8 cellular contexts compared by ENCODE assay signal in genomic region chr20:49482621-49483017, GRCh38. TPM values are rescaled to one million over a fixed set of nuclear protein-coding genes. Genes with fewer than 3 reads are reported as not detected.
A peak's percentile ranks its signal among the peaks of the same experiment; 100 is the strongest.
DNase-seq lines count a peak whose midpoint lies in the region; ATAC-seq and TF ChIP-seq lines count a peak whose summit lies in the region.

Gene KCNB1, minus strand, starts transcription at chr20:49482668. Its CDS starts 188 bp downstream, at chr20:49482480.

- H3K9me3 ChIP-seq in endodermal cell (ENCODE audit: control insufficient read depth, low read length) (no peaks in the 10 kb centered on the region), mesenchymal stem cell (ENCODE audit: control insufficient read depth, low read length) (no peaks in the 10 kb centered on the region)

- H2BK120ac ChIP-seq in mesenchymal stem cell (ENCODE audit: low read depth, low read length) = no peak within 1 kb of the TSS

- no peaks in the 10 kb centered on the region for H3K79me1 ChIP-seq in mesenchymal stem cell (replicated peaks; ENCODE audit: low read length, poor library complexity, severe bottlenecking)

- H3K9me3 Mint-ChIP-seq in activated CD4-positive, alpha-beta memory T cell treated with anti-CD3 and anti-CD28 coated beads, Interleukin-2, amount 10 ng/mL, durations not matched to agents 7 days and 5 days = no peaks in the 10 kb centered on the region
- H3K9me3 Mint-ChIP-seq in endodermal cell = no peaks in the 10 kb centered on the region

- DNase-seq in DMS 273 (lab: John Stamatoyannopoulos, UW; ENCODE audit: unreplicated experiment) = peak; percentile 18
- DNase-seq in DMS 273 treated with DMSO at 0.1 percent for 48 hours (lab: John Stamatoyannopoulos, UW) = no peak
- peak; percentile 56 for DNase-seq in activated CD4-positive, alpha-beta memory T cell treated with anti-CD3 and anti-CD28 coated beads, Interleukin-2, amount 10 ng/mL, durations not matched to agents 7 days and 5 days
- DNase-seq in endodermal cell = peak; percentile 97
- peak; percentile 43 for DNase-seq in mesenchymal stem cell
- peak in 5 of 6 experiments; percentile 3 to 37 (median 8) for DNase-seq in stimulated activated naive CD4-positive, alpha-beta T cell (lab: John Stamatoyannopoulos, UW)
- DNase-seq in NCI-H774 (lab: John Stamatoyannopoulos, UW) = no peak

- POLR2A ChIA-PET in activated CD4-positive, alpha-beta memory T cell treated with anti-CD3 and anti-CD28 coated beads, Interleukin-2, amount 10 ng/mL, durations not matched to agents 7 days and 5 days (lab: Charles Lee) = no interaction called here

- H3K27me3 Mint-ChIP-seq in activated CD4-positive, alpha-beta memory T cell treated with anti-CD3 and anti-CD28 coated beads, Interleukin-2, amount 10 ng/mL, durations not matched to agents 7 days and 5 days = peaks cover 52% of the 10 kb centered on the region
- peaks cover 45% of the 10 kb centered on the region for H3K27me3 Mint-ChIP-seq in endodermal cell (ENCODE audit: insufficient read depth)

- H3K27ac Mint-ChIP-seq in activated CD4-positive, alpha-beta memory T cell treated with anti-CD3 and anti-CD28 coated beads, Interleukin-2, amount 10 ng/mL, durations not matched to agents 7 days and 5 days = no peak within 1 kb of the TSS
- no peak within 1 kb of the TSS for H3K27ac Mint-ChIP-seq in endodermal cell

- peaks cover 8% of the 10 kb centered on the region for H3K4me1 Mint-ChIP-seq in activated CD4-positive, alpha-beta memory T cell treated with anti-CD3 and anti-CD28 coated beads, Interleukin-2, amount 10 ng/mL, durations not matched to agents 7 days and 5 days
- H3K4me1 Mint-ChIP-seq in endodermal cell = peaks cover 5% of the 10 kb centered on the region

- no peak within 1 kb of the TSS for H2BK5ac ChIP-seq in mesenchymal stem cell (ENCODE audit: low read depth, low read length, poor library complexity, severe bottlenecking)

- H3K18ac ChIP-seq in mesenchymal stem cell (ENCODE audit: low read depth in 1 of 2, low read length in 2 of 2) = no peak within 1 kb of the TSS

- no peak within 1 kb of the TSS for H3K4ac ChIP-seq in mesenchymal stem cell (ENCODE audit: low read depth in 1 of 2, low read length in 2 of 2)

- H2AK5ac ChIP-seq in mesenchymal stem cell (ENCODE audit: low read length, severe bottlenecking) = no peak within 1 kb of the TSS

- H3K36me3 ChIP-seq in endodermal cell (ENCODE audit: control insufficient read depth, insufficient read depth, low read length) (no peaks in the 10 kb centered on the region), mesenchymal stem cell (ENCODE audit: control insufficient read depth in 1 of 2, insufficient read depth in 2 of 2, low read depth in 1 of 2, low read length in 2 of 2) (peaks cover 0 to 3% of the 10 kb centered on the region in 2 experiments)

- peaks cover 35% of the 10 kb centered on the region for H3K27me3 ChIP-seq in endodermal cell (ENCODE audit: control insufficient read depth, insufficient read depth, low read length, poor library complexity, severe bottlenecking)
- peaks cover 86 to 90% of the 10 kb centered on the region in 2 experiments for H3K27me3 ChIP-seq in mesenchymal stem cell (ENCODE audit: control insufficient read depth in 1 of 2, insufficient read depth in 1 of 2, low read length in 2 of 2)

- TF ChIP-seq CTCF in endodermal cell (conservative IDR thresholded peaks at IDR 0.05) = no peak

- no peak within 1 kb of the TSS for H4K8ac ChIP-seq in mesenchymal stem cell (ENCODE audit: low read length)

- no peak within 1 kb of the TSS for H2BK15ac ChIP-seq in mesenchymal stem cell (ENCODE audit: low read depth, poor library complexity, severe bottlenecking)

- H3K4me2 ChIP-seq in mesenchymal stem cell (ENCODE audit: low read length, poor library complexity, severe bottlenecking) = no peak within 1 kb of the TSS

- peak within 1 kb of the TSS; percentile 69 for H3K4me3 ChIP-seq in endodermal cell (ENCODE audit: low read length)
- H3K4me3 ChIP-seq in mesenchymal stem cell (ENCODE audit: insufficient read depth in 1 of 2, low read depth in 1 of 2, low read length in 2 of 2) = peak within 1 kb of the TSS in 1 of 2 experiments; percentile 66

- H4K91ac ChIP-seq in mesenchymal stem cell (ENCODE audit: low read length) = no peak within 1 kb of the TSS

- H3K9ac ChIP-seq in endodermal cell (ENCODE audit: extremely low read depth, low read length, poor library complexity, severe bottlenecking) (no peak within 1 kb of the TSS), mesenchymal stem cell (ENCODE audit: low read length) (no peak within 1 kb of the TSS)

- H2AFZ ChIP-seq in mesenchymal stem cell (ENCODE audit: low read depth, low read length) = no peak within 1 kb of the TSS

- no peaks in the 10 kb centered on the region for H3K36me3 Mint-ChIP-seq in activated CD4-positive, alpha-beta memory T cell treated with anti-CD3 and anti-CD28 coated beads, Interleukin-2, amount 10 ng/mL, durations not matched to agents 7 days and 5 days (ENCODE audit: low read depth)
- H3K36me3 Mint-ChIP-seq in endodermal cell (ENCODE audit: low read depth) = no peaks in the 10 kb centered on the region

- H2BK12ac ChIP-seq in mesenchymal stem cell (ENCODE audit: low read length in 2 of 2) = no peak within 1 kb of the TSS

- ATAC-seq in GM21529 (IDR thresholded peaks at IDR 0.05; ENCODE audit: unreplicated experiment) = no peak

- no peak within 1 kb of the TSS for H3K4me3 Mint-ChIP-seq in activated CD4-positive, alpha-beta memory T cell treated with anti-CD3 and anti-CD28 coated beads, Interleukin-2, amount 10 ng/mL, durations not matched to agents 7 days and 5 days
- H3K4me3 Mint-ChIP-seq in endodermal cell = peak within 1 kb of the TSS; percentile 67

- H3K23ac ChIP-seq in mesenchymal stem cell (ENCODE audit: low read length in 2 of 2) = no peak within 1 kb of the TSS

- CTCF ChIA-PET in activated CD4-positive, alpha-beta memory T cell treated with anti-CD3 and anti-CD28 coated beads, Interleukin-2, amount 10 ng/mL, durations not matched to agents 7 days and 5 days (lab: Charles Lee) = interaction anchor here (2.4 kb wide), 1 partner anchor 99 kb away, joined by 26 read pairs; no protein-coding TSS in a partner anchor

- WGBS in endodermal cell (ENCODE audit: insufficient coverage in 1 of 2, insufficient read length in 1 of 2), 2 experiments = 6% methylated on average over 34 of the region's 34 CpGs; no CpG with 5 or more reads in 1 of the 2 experiments
- WGBS in mesenchymal stem cell = 2% methylated on average over 17 of the region's 34 CpGs

- H3K27ac ChIP-seq in endodermal cell (ENCODE audit: low read depth, low read length) (no peak within 1 kb of the TSS), mesenchymal stem cell (ENCODE audit: low read length, poor library complexity, severe bottlenecking) (no peak within 1 kb of the TSS)

- H3K4me1 ChIP-seq in endodermal cell (ENCODE audit: control insufficient read depth, insufficient read depth, low read length) = peaks cover 10% of the 10 kb centered on the region
- H3K4me1 ChIP-seq in mesenchymal stem cell (ENCODE audit: control insufficient read depth, insufficient read depth, low read depth, low read length) = peaks cover 17% of the 10 kb centered on the region

- H3K14ac ChIP-seq in mesenchymal stem cell (ENCODE audit: low read length in 2 of 2) = no peak within 1 kb of the TSS

RNA-seq across cellular contexts. Expression of gene KCNB1, which starts in this region (rescaled TPM):
- under 1 TPM in 1 of 2 experiments, not detected in 1; 0.05 TPM for total RNA-seq in activated CD4-positive, alpha-beta memory T cell treated with anti-CD3 and anti-CD28 coated beads, Interleukin-2, amount 10 ng/mL, durations not matched to agents 7 days and 5 days
- under 1 TPM; 0.46 to 0.84 TPM for total RNA-seq in endodermal cell
- polyA plus RNA-seq in endodermal cell (2013, experiment 1 of 2) = 0.78 TPM
- polyA plus RNA-seq in endodermal cell (2013, experiment 2 of 2) = 0.62 TPM
- under 0.01 TPM for polyA plus RNA-seq in mesenchymal stem cell (2013, experiment 1 of 2)
- under 0.01 TPM for polyA plus RNA-seq in mesenchymal stem cell (2013, experiment 2 of 2)

Comparison
In these comparisons a context has a peak if more than half of its experiments do, and no peak if none do; other contexts are left out.
1. DNase-seq: peak in DMS 273 (single experiment), mesenchymal stem cell (single experiment) and stimulated activated naive CD4-positive, alpha-beta T cell (5 of 6); none in DMS 273 treated with DMSO at 0.1 percent for 48 hours (single experiment) and NCI-H774 (single experiment).
2. Peak in DNase-seq in activated CD4-positive, alpha-beta memory T cell treated with anti-CD3 and anti-CD28 coated beads, Interleukin-2, amount 10 ng/mL, durations not matched to agents 7 days and 5 days; RNA of the gene not detected or under 1 TPM.
3. Peak in DNase-seq and H3K4me3 ChIP-seq in endodermal cell; RNA of the gene not detected or under 1 TPM.